Comparison of ENCODE assay signal across 1 cellular context in genomic region chr11:27699242-27699925, GRCh38.
TF ChIP-seq lines count a peak whose summit lies in the region.

No MANE protein-coding gene starts in this region.

TF ChIP-seq in IMR-90, 13 proteins besides CTCF, POLR2A, EP300 and RAD21 (continued from another document):
- no peak for TF ChIP-seq FOS (IDR thresholded peaks at IDR 0.05; ENCODE audit: low read depth, low read length)
- no peak for TF ChIP-seq RFX5 (IDR thresholded peaks at IDR 0.05; ENCODE audit: low read depth, low read length)
- no peak for TF ChIP-seq NFE2L2 (IDR thresholded peaks at IDR 0.05; ENCODE audit: low read depth, low read length)
- no peak for TF ChIP-seq ELK1 (IDR thresholded peaks at IDR 0.05; ENCODE audit: borderline replicate concordance, low read depth, low read length)
- TF ChIP-seq RCOR1 (IDR thresholded peaks at IDR 0.05; ENCODE audit: insufficient replicate concordance, low read length), result no peak
- no peak for TF ChIP-seq SMC3 (IDR thresholded peaks at IDR 0.05; ENCODE audit: low read depth, low read length)
- no peak for TF ChIP-seq USF2 (IDR thresholded peaks at IDR 0.05; ENCODE audit: low read depth, low read length)
- no peak for TF ChIP-seq CEBPB (IDR thresholded peaks at IDR 0.05; ENCODE audit: low read depth, low read length)
- no peak for TF ChIP-seq BHLHE40 (IDR thresholded peaks at IDR 0.05; ENCODE audit: low read depth, low read length)
- TF ChIP-seq CHD1 (IDR thresholded peaks at IDR 0.05; ENCODE audit: low read depth, low read length), result no peak
